ENCODE assay signal across 16 cellular contexts in the genomic region with DNA sequence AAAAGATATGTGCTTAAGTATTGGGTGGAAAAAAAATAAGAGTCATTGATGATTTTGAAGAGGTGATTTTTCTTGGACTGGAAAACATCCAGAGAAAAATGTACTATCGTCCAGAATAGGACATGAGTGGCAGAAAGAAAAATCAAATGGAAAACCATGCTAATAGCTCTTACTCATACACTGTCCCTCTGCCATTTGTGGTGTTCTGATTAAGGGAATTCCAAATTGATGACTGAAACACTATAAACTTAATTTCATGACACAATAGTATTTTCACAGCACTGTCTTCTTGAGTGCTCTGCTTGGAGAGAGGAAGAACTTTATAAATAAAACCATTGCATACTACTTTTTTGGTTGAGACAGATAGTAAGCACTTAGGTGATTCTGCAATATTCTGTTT.
DNase-seq lines count a peak whose midpoint lies in the region; ATAC-seq and TF ChIP-seq lines count a peak whose summit lies in the region.
"Had no signal": no experiment of that assay in that cellular context is flagged by ENCODE, and none has a peak within 500 bp of the region (broad histone marks: within the 10 kb centered on the region; RNA-seq: fewer than 3 reads in every experiment).

No MANE protein-coding gene starts in this region.

- WGBS in heart right ventricle, 2 donors: 40 to 47% methylated on average over 1 of the region's 1 CpG

- H3K9me3 ChIP-seq in heart right ventricle (peaks cover 0 to 4% (median 0%) of the 10 kb centered on the region in 11 donors), thoracic aorta (no peaks in the 10 kb centered on the region), left lung (no peaks in the 10 kb centered on the region)
- H3K9me3 ChIP-seq: SJSA1 had no signal

- peaks cover 14% of the 10 kb centered on the region for H3K4me1 Mint-ChIP-seq in activated CD4-positive, alpha-beta memory T cell treated with anti-CD3 and anti-CD28 coated beads, Interleukin-2, amount 10 ng/mL, durations not matched to agents 7 days and 5 days

- H3K9me3 Mint-ChIP-seq in activated CD4-positive, alpha-beta memory T cell treated with anti-CD3 and anti-CD28 coated beads, Interleukin-2, amount 10 ng/mL, durations not matched to agents 7 days and 5 days: peaks cover 4% of the 10 kb centered on the region
- H3K9me3 Mint-ChIP-seq: activated B cell treated with CpG ODN at 0.5 μM for 24 hours had no signal

- H3K27me3 Mint-ChIP-seq in activated CD4-positive, alpha-beta memory T cell treated with anti-CD3 and anti-CD28 coated beads, Interleukin-2, amount 10 ng/mL, durations not matched to agents 7 days and 5 days: no peaks in the 10 kb centered on the region
- H3K27me3 Mint-ChIP-seq: activated B cell treated with CpG ODN at 0.5 μM for 24 hours, progenitor cell of endocrine pancreas had no signal

- DNase-seq in heart right ventricle (no peak), Right ventricle myocardium inferior (ENCODE audit: missing footprints) (no peak), amniotic epithelial cell (ENCODE audit: low read depth) (peak; percentile 39), foreskin keratinocyte (peak; percentile 5 to 47), thoracic aorta (ENCODE audit: low spot score) (no peak), left lung (no peak)
- DNase-seq in activated CD4-positive, alpha-beta memory T cell treated with anti-CD3 and anti-CD28 coated beads, Interleukin-2, amount 10 ng/mL, durations not matched to agents 7 days and 5 days: no peak
- DNase-seq: activated B cell treated with CpG ODN at 0.5 μM for 24 hours; AML-193; mesendoderm; NCI-H2029; NCI-H82; stimulated activated CD4-positive, alpha-beta T cell treated with anti-CD3 and anti-CD28 coated beads, Interleukin-1b, Interleukin-23, amount 100 ng/mL, for 48 hours had no signal

- ATAC-seq in heart right ventricle: peak in 7 of 8 donors; percentile 20 to 93 (median 76)
- ATAC-seq in Right ventricle myocardium inferior: no peak
- ATAC-seq in foreskin keratinocyte: peak; percentile 52
- peak; percentile 67 for ATAC-seq in thoracic aorta (ENCODE audit: insufficient number of reproducible peaks, low FRiP score, low read depth)
- no peak for ATAC-seq in left lung
- no peak for ATAC-seq in GM21390 (IDR thresholded peaks at IDR 0.05; ENCODE audit: unreplicated experiment)

- no peaks in the 10 kb centered on the region for H3K27me3 ChIP-seq in heart right ventricle
- no peaks in the 10 kb centered on the region for H3K27me3 ChIP-seq in foreskin keratinocyte
- no peaks in the 10 kb centered on the region for H3K27me3 ChIP-seq in thoracic aorta (replicated peaks; ENCODE audit: insufficient read depth)
- H3K27me3 ChIP-seq in left lung: no peaks in the 10 kb centered on the region

- H3K27ac Mint-ChIP-seq in activated CD4-positive, alpha-beta memory T cell treated with anti-CD3 and anti-CD28 coated beads, Interleukin-2, amount 10 ng/mL, durations not matched to agents 7 days and 5 days: no peak overlapping the region
- H3K27ac Mint-ChIP-seq: activated B cell treated with CpG ODN at 0.5 μM for 24 hours, progenitor cell of endocrine pancreas had no signal

- H3K36me3 ChIP-seq in heart right ventricle: peaks cover 0 to 57% (median 0%) of the 10 kb centered on the region in 9 donors
- H3K36me3 ChIP-seq in thoracic aorta: no peaks in the 10 kb centered on the region
- peaks cover 0 to 7% of the 10 kb centered on the region in 2 donors for H3K36me3 ChIP-seq in left lung
- H3K36me3 ChIP-seq: SJSA1 had no signal

- CTCF ChIA-PET in activated CD4-positive, alpha-beta memory T cell treated with anti-CD3 and anti-CD28 coated beads, Interleukin-2, amount 10 ng/mL, durations not matched to agents 7 days and 5 days (lab: Charles Lee): no interaction called here

- TF ChIP-seq CTCF in heart right ventricle (IDR thresholded peaks at IDR 0.05) (no peak), foreskin keratinocyte (conservative IDR thresholded peaks at IDR 0.05) (no peak), thoracic aorta (IDR thresholded peaks at IDR 0.05) (no peak), left lung (IDR thresholded peaks at IDR 0.05) (no peak)

- H3K4me1 ChIP-seq in heart right ventricle (peaks cover 0 to 46% (median 8%) of the 10 kb centered on the region in 9 donors), foreskin keratinocyte (no peaks in the 10 kb centered on the region), thoracic aorta (ENCODE audit: control insufficient read depth in 1 of 2, low read depth in 2 of 2) (peaks cover 4 to 32% of the 10 kb centered on the region in 2 donors), left lung (peaks cover 0 to 19% of the 10 kb centered on the region in 2 donors)
- H3K4me1 ChIP-seq: SJSA1 had no signal

- H3K4me3 Mint-ChIP-seq in activated CD4-positive, alpha-beta memory T cell treated with anti-CD3 and anti-CD28 coated beads, Interleukin-2, amount 10 ng/mL, durations not matched to agents 7 days and 5 days: no peak overlapping the region
- H3K4me3 Mint-ChIP-seq: activated B cell treated with CpG ODN at 0.5 μM for 24 hours had no signal

- POLR2A ChIA-PET in activated CD4-positive, alpha-beta memory T cell treated with anti-CD3 and anti-CD28 coated beads, Interleukin-2, amount 10 ng/mL, durations not matched to agents 7 days and 5 days (lab: Charles Lee): no interaction called here

- H3K4me3 ChIP-seq in heart right ventricle (no peak overlapping the region), thoracic aorta (no peak overlapping the region), left lung (no peak overlapping the region)
- H3K4me3 ChIP-seq: SJSA1 had no signal

- H3K27ac ChIP-seq in heart right ventricle (peak overlapping the region in 5 of 10 donors; percentile 20 to 67 (median 57)), foreskin keratinocyte (no peak overlapping the region), thoracic aorta (peak overlapping the region in 1 of 2 donors; percentile 45), left lung (no peak overlapping the region)
- H3K27ac ChIP-seq: SJSA1 had no signal

- intact Hi-C loops in heart right ventricle (cut with DNase I) (loop anchor here in 1 of 10 donors (10.0 kb wide), 1 partner anchor 68 kb away; the partner anchor contains the start of gene USP15), Right ventricle myocardium inferior (cut with DNase I) (no loop called here), left lung (cut with DNase I) (no loop called here)

- H3K36me3 Mint-ChIP-seq in activated CD4-positive, alpha-beta memory T cell treated with anti-CD3 and anti-CD28 coated beads, Interleukin-2, amount 10 ng/mL, durations not matched to agents 7 days and 5 days (ENCODE audit: low read depth): peaks cover 65% of the 10 kb centered on the region

Comparison
In these comparisons a context has a peak if more than half of its experiments do, and no peak if none do; other contexts are left out.
1. ATAC-seq: peak in heart right ventricle (7 of 8), foreskin keratinocyte (single experiment) and thoracic aorta (single experiment); none in Right ventricle myocardium inferior (single experiment), left lung (single experiment) and GM21390 (single experiment).
2. DNase-seq: peak in amniotic epithelial cell (single experiment) and foreskin keratinocyte (2 of 2); none in heart right ventricle (0 of 2), Right ventricle myocardium inferior (single experiment), thoracic aorta (single experiment), left lung (0 of 2) and activated CD4-positive, alpha-beta memory T cell treated with anti-CD3 and anti-CD28 coated beads, Interleukin-2, amount 10 ng/mL, durations not matched to agents 7 days and 5 days (single experiment).